8 cellular contexts compared by ENCODE assay signal in genomic region chr2:238158807-238159539, GRCh38. TPM values are rescaled to one million over a fixed set of nuclear protein-coding genes. Genes with fewer than 3 reads are reported as not detected.
DNase-seq lines count a peak whose midpoint lies in the region; ATAC-seq, FAIRE-seq and TF ChIP-seq lines count a peak whose summit lies in the region.

Gene ERFE (plus strand): TSS chr2:238158970. CDS start chr2:238159008, 38 bp downstream.

- H3K79me2 ChIP-seq in fibroblast of lung (ENCODE audit: control insufficient read depth, insufficient read depth, low read length): no peaks in the 10 kb centered on the region

- TF ChIP-seq POLR2A in GM12892 (IDR thresholded peaks at IDR 0.05; ENCODE audit: low read depth, low read length) (no peak), vagina (IDR thresholded peaks at IDR 0.05) (no peak)

- H3K4me1 ChIP-seq in fibroblast of lung (ENCODE audit: control insufficient read depth, extremely low read depth, insufficient read depth, low read length): peaks cover 20% of the 10 kb centered on the region
- peaks cover 8% of the 10 kb centered on the region for H3K4me1 ChIP-seq in vagina

- no peaks in the 10 kb centered on the region for H3K36me3 Mint-ChIP-seq in activated CD8-positive, alpha-beta memory T cell treated with anti-CD3 and anti-CD28 coated beads, Interleukin-2, amount 10 ng/mL, durations not matched to agents 7 days and 5 days

- CTCF ChIA-PET in activated CD8-positive, alpha-beta memory T cell treated with anti-CD3 and anti-CD28 coated beads, Interleukin-2, amount 10 ng/mL, durations not matched to agents 7 days and 5 days (lab: Charles Lee): interaction anchor here (1.3 to 2.9 kb wide), 2 partner anchors 28 to 105 kb away, joined by 3 to 31 read pairs; no protein-coding TSS in a partner anchor

- H3K36me3 ChIP-seq in fibroblast of lung (ENCODE audit: control insufficient read depth, insufficient read depth, low read length): no peaks in the 10 kb centered on the region
- H3K36me3 ChIP-seq in vagina: no peaks in the 10 kb centered on the region

- H3K4me3 Mint-ChIP-seq in activated CD8-positive, alpha-beta memory T cell treated with anti-CD3 and anti-CD28 coated beads, Interleukin-2, amount 10 ng/mL, durations not matched to agents 7 days and 5 days: peak within 1 kb of the TSS; percentile 39

- H4K20me1 ChIP-seq in fibroblast of lung (ENCODE audit: control insufficient read depth, extremely low read depth, insufficient read depth, low read length): no peaks in the 10 kb centered on the region

- in situ Hi-C loops in ACHN (cut with HindIII; ENCODE audit: low pct_ligation_motif_present, low pct_unique_long_range_greater_than_20kb, low sequenced_read_pairs): no loop called here

- FAIRE-seq in GM12892 (lab: Jason Lieb, UNC): no peak

- DNase-seq in ACHN (peak; percentile 69), GM12892 (ENCODE audit: insufficient read length) (peak; percentile 67), NCI-H1930 (lab: John Stamatoyannopoulos, UW) (peak; percentile 48 to 57), fibroblast of lung (ENCODE audit: low read depth in 2 of 2) (peak; percentile 29 to 34), omental fat pad (ENCODE audit: low spot score) (no peak), vagina (ENCODE audit: extremely low spot score in 2 of 2) (no peak), pons (ENCODE audit: low spot score) (no peak)
- no peak for DNase-seq in activated CD8-positive, alpha-beta memory T cell treated with anti-CD3 and anti-CD28 coated beads, Interleukin-2, amount 10 ng/mL, durations not matched to agents 7 days and 5 days

- no peaks in the 10 kb centered on the region for H3K27me3 ChIP-seq in fibroblast of lung (ENCODE audit: control insufficient read depth, insufficient read depth, low read length)
- no peaks in the 10 kb centered on the region for H3K27me3 ChIP-seq in vagina

- intact Hi-C loops in vagina (cut with DNase I): no loop called here

- H2AFZ ChIP-seq in fibroblast of lung (ENCODE audit: low read length): no peak within 1 kb of the TSS

- H3K9me3 Mint-ChIP-seq in activated CD8-positive, alpha-beta memory T cell treated with anti-CD3 and anti-CD28 coated beads, Interleukin-2, amount 10 ng/mL, durations not matched to agents 7 days and 5 days (ENCODE audit: low read depth): no peaks in the 10 kb centered on the region

- peaks cover 45% of the 10 kb centered on the region for H3K27me3 Mint-ChIP-seq in activated CD8-positive, alpha-beta memory T cell treated with anti-CD3 and anti-CD28 coated beads, Interleukin-2, amount 10 ng/mL, durations not matched to agents 7 days and 5 days

- H3K9ac ChIP-seq in fibroblast of lung (ENCODE audit: insufficient read depth, low read length): peak within 1 kb of the TSS; percentile 61

- ATAC-seq in activated CD8-positive, alpha-beta memory T cell treated with anti-CD3 and anti-CD28 coated beads, Interleukin-2, amount 10 ng/mL, durations not matched to agents 7 days and 5 days: peak; percentile 74
- peak; percentile 69 for ATAC-seq in omental fat pad (ENCODE audit: low FRiP score)

- H3K27ac Mint-ChIP-seq in activated CD8-positive, alpha-beta memory T cell treated with anti-CD3 and anti-CD28 coated beads, Interleukin-2, amount 10 ng/mL, durations not matched to agents 7 days and 5 days: no peak within 1 kb of the TSS

- peaks cover 4% of the 10 kb centered on the region for H3K4me1 Mint-ChIP-seq in activated CD8-positive, alpha-beta memory T cell treated with anti-CD3 and anti-CD28 coated beads, Interleukin-2, amount 10 ng/mL, durations not matched to agents 7 days and 5 days

- H3K9me3 ChIP-seq in fibroblast of lung (ENCODE audit: control insufficient read depth, insufficient read depth, low read depth, low read length) (no peaks in the 10 kb centered on the region), vagina (no peaks in the 10 kb centered on the region)

- TF ChIP-seq CTCF in fibroblast of lung (conservative IDR thresholded peaks at IDR 0.05 in 1 of 2, IDR thresholded peaks at IDR 0.05 in 1 of 2; ENCODE audit: low read depth in 1 of 2, low read length in 2 of 2): peak; percentile 16 to 30
- no peak for TF ChIP-seq CTCF in omental fat pad (IDR thresholded peaks at IDR 0.05)
- TF ChIP-seq CTCF in vagina (IDR thresholded peaks at IDR 0.05): peak in 1 of 3 experiments; percentile 28

- H3K4me3 ChIP-seq in fibroblast of lung (replicated peaks in 1 of 4; ENCODE audit: control extremely low read depth in 1 of 4, insufficient read depth in 1 of 4, low read depth in 3 of 4, low read length in 4 of 4) (peak within 1 kb of the TSS; percentile 22 to 37 (median 24)), vagina (peak within 1 kb of the TSS; percentile 24 to 51)

- H3K27ac ChIP-seq in fibroblast of lung (ENCODE audit: insufficient read depth, low read length) (peak within 1 kb of the TSS; percentile 19), vagina (no peak within 1 kb of the TSS)

- peak within 1 kb of the TSS; percentile 70 for H3K4me2 ChIP-seq in fibroblast of lung (ENCODE audit: extremely low read depth, insufficient read depth, low read length)

RNA-seq across cellular contexts. Expression of gene ERFE, which starts in this region (rescaled TPM):
- polyA plus RNA-seq in GM12892 (2012; ENCODE audit: missing spikeins): not detected
- not detected for total RNA-seq in activated CD8-positive, alpha-beta memory T cell treated with anti-CD3 and anti-CD28 coated beads, Interleukin-2, amount 10 ng/mL, durations not matched to agents 7 days and 5 days
- 1.3 and 1.5 TPM in 2 replicates for total RNA-seq in fibroblast of lung
- polyA plus RNA-seq in fibroblast of lung: 1.1 and 8.3 TPM in 2 replicates
- 2.0 and 12.6 TPM in 2 replicates for polyA plus RNA-seq in fibroblast of lung (2012)
- 7.5 TPM in 1 of 2 replicates, not detected in the other for polyA minus RNA-seq in fibroblast of lung (ENCODE audit: low replicate concordance)
- total RNA-seq in omental fat pad: 1 to 10 TPM in 2 of 4 donors, not detected in 2; 1.1 to 1.9 TPM
- not detected for total RNA-seq in vagina

Comparison
In these comparisons a context has a peak if more than half of its experiments do, and no peak if none do; other contexts are left out.
1. Peak in ATAC-seq in activated CD8-positive, alpha-beta memory T cell treated with anti-CD3 and anti-CD28 coated beads, Interleukin-2, amount 10 ng/mL, durations not matched to agents 7 days and 5 days; RNA of the gene not detected or under 1 TPM.
2. DNase-seq: peak in ACHN (single experiment), GM12892 (single experiment), NCI-H1930 (2 of 2) and fibroblast of lung (2 of 2); none in activated CD8-positive, alpha-beta memory T cell treated with anti-CD3 and anti-CD28 coated beads, Interleukin-2, amount 10 ng/mL, durations not matched to agents 7 days and 5 days (single experiment), omental fat pad (single experiment), vagina (0 of 2) and pons (single experiment).
3. CTCF ChIP-seq: peak in fibroblast of lung (2 of 2); none in omental fat pad (0 of 3).